ENCODE assay signal across 19 cellular contexts in the genomic region with DNA sequence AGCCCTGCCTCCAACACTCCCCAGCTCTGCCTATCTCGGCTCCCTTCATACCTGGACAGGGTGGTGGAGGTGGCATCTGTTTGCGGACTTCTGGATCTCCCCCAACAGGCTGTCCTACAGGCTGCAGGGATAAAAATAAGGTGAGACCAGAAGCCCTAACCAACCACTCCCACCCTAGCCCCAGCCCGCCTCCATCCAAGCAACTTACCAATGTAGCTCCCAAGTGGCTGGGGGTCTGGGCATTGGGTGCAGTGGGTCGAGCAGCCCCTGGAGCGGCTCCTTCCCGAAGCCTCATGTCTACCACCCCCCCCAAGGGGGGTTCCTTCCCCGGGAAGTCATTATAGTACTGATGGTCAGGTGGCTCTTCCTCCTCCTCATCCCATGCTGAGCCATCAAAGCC. TPM values are rescaled to one million over a fixed set of nuclear protein-coding genes. Genes with fewer than 3 reads are reported as not detected.
DNase-seq lines count a peak whose midpoint lies in the region; ATAC-seq and TF ChIP-seq lines count a peak whose summit lies in the region.
"Had no signal": no experiment of that assay in that cellular context is flagged by ENCODE, and none has a peak within 500 bp of the region (broad histone marks: within the 10 kb centered on the region; RNA-seq: fewer than 3 reads in every experiment).

No MANE protein-coding gene starts in this region.

- intact Hi-C loops in left ventricle myocardium inferior (cut with micrococcal nuclease) (no loop called here), left cardiac atrium (cut with DNase I) (no loop called here)

- peaks cover 70% of the 10 kb centered on the region for H3K4me1 ChIP-seq in left ventricle myocardium inferior
- H3K4me1 ChIP-seq in osteoblast (ENCODE audit: insufficient read depth, low read length), result peaks cover 40% of the 10 kb centered on the region

- H3K27ac ChIP-seq in left ventricle myocardium inferior (replicated peaks) (peak overlapping the region; percentile 64), osteoblast (ENCODE audit: low read depth, low read length) (no peak overlapping the region)
- H3K27ac ChIP-seq: KMS-11 had no signal

- no peak for TF ChIP-seq CTCF in left ventricle myocardium inferior (IDR thresholded peaks at IDR 0.05; ENCODE audit: borderline replicate concordance)
- TF ChIP-seq CTCF in endothelial cell (IDR thresholded peaks at IDR 0.05; ENCODE audit: unreplicated experiment), result no peak
- TF ChIP-seq CTCF in osteoblast (IDR thresholded peaks at IDR 0.05; ENCODE audit: extremely low read depth, low read depth, low read length), result no peak

- H3K36me3 ChIP-seq in left ventricle myocardium inferior (peaks cover 62% of the 10 kb centered on the region), osteoblast (ENCODE audit: insufficient read depth, low read length) (peaks cover 59% of the 10 kb centered on the region)

- H4K20me1 ChIP-seq in osteoblast (ENCODE audit: insufficient read depth, low read length), result peaks cover 39% of the 10 kb centered on the region

- H3K27me3 Mint-ChIP-seq in endothelial cell (ENCODE audit: unreplicated experiment), result peaks cover 25% of the 10 kb centered on the region
- H3K27me3 Mint-ChIP-seq: CD4-positive, CD25-positive, alpha-beta regulatory T cell had no signal

- H3K4me3 ChIP-seq in left ventricle myocardium inferior (no peak overlapping the region), osteoblast (ENCODE audit: insufficient read depth, low read length) (no peak overlapping the region)

- H3K9me3 ChIP-seq in left ventricle myocardium inferior (replicated peaks) (no peaks in the 10 kb centered on the region), osteoblast (ENCODE audit: low read depth, low read length) (no peaks in the 10 kb centered on the region)
- H3K9me3 ChIP-seq: Caco-2 had no signal

- H3K27me3 ChIP-seq in left ventricle myocardium inferior (ENCODE audit: low read depth), result no peaks in the 10 kb centered on the region
- H3K27me3 ChIP-seq in osteoblast (ENCODE audit: insufficient read depth, low read length), result no peaks in the 10 kb centered on the region

- H3K4me3 Mint-ChIP-seq in endothelial cell (ENCODE audit: unreplicated experiment), result no peak overlapping the region

- H3K79me2 ChIP-seq in osteoblast (ENCODE audit: insufficient read depth, low read length), result peaks cover 61% of the 10 kb centered on the region

- H3K36me3 Mint-ChIP-seq in endothelial cell (ENCODE audit: low read depth, unreplicated experiment), result peaks cover 58% of the 10 kb centered on the region

- DNase-seq in left ventricle myocardium inferior (no peak), left cardiac atrium (no peak), endothelial cell (ENCODE audit: low spot score) (no peak), osteoblast (ENCODE audit: insufficient read length, low spot score, missing footprints) (peak; percentile 21), globus pallidus (ENCODE audit: low spot score) (no peak), NCI-H2081 (lab: John Stamatoyannopoulos, UW) (no peak)
- DNase-seq: ACHN; Caco-2; CD4-positive, CD25-positive, alpha-beta regulatory T cell; DMS153; EL; NCI-H1048; NCI-H146; NCI-H2227 treated with DMSO at 0.1 percent for 48 hours; NCI-H524 treated with DMSO at 0.1 percent for 48 hours had no signal

- H2AFZ ChIP-seq in osteoblast (ENCODE audit: low read length), result no peak overlapping the region

- peak overlapping the region; percentile 99 for H3K27ac Mint-ChIP-seq in endothelial cell (ENCODE audit: unreplicated experiment)

- H3K4me1 Mint-ChIP-seq in endothelial cell (ENCODE audit: unreplicated experiment), result peaks cover 76% of the 10 kb centered on the region

- ATAC-seq in left cardiac atrium (no peak), HG02938 (IDR thresholded peaks at IDR 0.05; ENCODE audit: unreplicated experiment) (no peak)
- ATAC-seq: HepG2, Right ventricle myocardium inferior had no signal

- no peak overlapping the region for H3K4me2 ChIP-seq in osteoblast (ENCODE audit: insufficient read depth, low read length)
- H3K4me2 ChIP-seq: KMS-11 had no signal

- no peaks in the 10 kb centered on the region for H3K9me3 Mint-ChIP-seq in endothelial cell (ENCODE audit: unreplicated experiment)
- H3K9me3 Mint-ChIP-seq: CD4-positive, CD25-positive, alpha-beta regulatory T cell had no signal

RNA-seq across cellular contexts. Expression of gene SHC1, which starts 4.4 kb away (rescaled TPM):
- total RNA-seq in left ventricle myocardium inferior (43.0 TPM), left cardiac atrium (100 to 1,000 TPM in 1 of 2 donors, 10 to 100 TPM in 1; 88.7 to 102 TPM), endothelial cell (ENCODE audit: unreplicated experiment) (915 TPM), osteoblast (230 and 239 TPM in 2 replicates)

RNA-seq across cellular contexts. Expression of gene PYGO2, which starts 4.5 kb away (rescaled TPM):
- 12.9 TPM for total RNA-seq in left ventricle myocardium inferior
- 10 to 100 TPM; 15.3 to 15.8 TPM for total RNA-seq in left cardiac atrium
- 49.8 TPM for total RNA-seq in endothelial cell (ENCODE audit: unreplicated experiment)
- total RNA-seq in osteoblast, result 12.1 and 18.5 TPM in 2 replicates

RNA-seq across cellular contexts. Expression of gene CKS1B, which starts 8.4 kb away (rescaled TPM):
- total RNA-seq in left ventricle myocardium inferior (17.8 TPM), left cardiac atrium (10 to 100 TPM; 26.9 to 33.8 TPM), endothelial cell (ENCODE audit: unreplicated experiment) (48.3 TPM), osteoblast (23.2 and 23.3 TPM in 2 replicates)

RNA-seq across cellular contexts. Expression of gene PBXIP1, which starts 10.2 kb away (rescaled TPM):
- total RNA-seq in left ventricle myocardium inferior (52.3 TPM), left cardiac atrium (10 to 100 TPM; 58.8 to 69.7 TPM), endothelial cell (ENCODE audit: unreplicated experiment) (82.1 TPM), osteoblast (90.1 and 92.8 TPM in 2 replicates)

RNA-seq across cellular contexts. Expression of gene FLAD1, which starts 17.0 kb away (rescaled TPM):
- total RNA-seq in left ventricle myocardium inferior, result 30.1 TPM
- 10 to 100 TPM; 25.9 to 30.8 TPM for total RNA-seq in left cardiac atrium
- total RNA-seq in endothelial cell (ENCODE audit: unreplicated experiment), result 35.9 TPM
- total RNA-seq in osteoblast, result 17.1 and 20.6 TPM in 2 replicates
